Comparison of ENCODE assay signal across 35 cellular contexts in the genomic region with DNA sequence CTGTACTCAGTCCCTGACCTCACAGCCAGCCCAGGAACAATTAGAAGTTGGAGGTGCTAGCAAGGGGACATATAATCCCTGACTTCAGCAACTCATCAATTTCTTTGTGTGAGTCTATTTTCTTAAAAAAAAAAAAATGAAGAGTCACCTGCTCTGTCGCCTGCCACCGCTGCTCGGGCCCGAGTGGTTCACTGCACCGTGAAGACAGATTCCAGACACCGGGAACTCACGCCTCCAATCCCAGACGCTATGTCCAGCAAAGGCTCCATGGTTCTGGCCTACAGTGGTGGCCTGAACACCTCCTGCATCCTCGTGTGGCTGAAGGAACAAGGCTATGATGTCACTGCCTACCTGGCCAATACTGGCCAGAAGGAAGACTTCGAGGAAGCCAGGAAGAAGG.
"Had no signal": no experiment of that assay in that cellular context is flagged by ENCODE, and none has a peak within 500 bp of the region (broad histone marks: within the 10 kb centered on the region; RNA-seq: fewer than 3 reads in every experiment).

No MANE protein-coding gene starts in this region.

- DNase-seq: Karpas-422, Kasumi-1, MG63, MM.1S, MV-4-11, NCI-H1048, NCI-H1092, NCI-H1092 treated with DMSO at 0.1 percent for 48 hours, NCI-H1105, NCI-H1105 treated with DMSO at 0.1 percent for 48 hours, NCI-H1417, NCI-H1417 treated with DMSO at 0.1 percent for 48 hours, NCI-H1436, NCI-H1436 treated with DMSO at 0.1 percent for 48 hours, NCI-H146, NCI-H1694, NCI-H1694 treated with DMSO at 0.1 percent for 48 hours, NCI-H187, NCI-H187 treated with DMSO at 0.1 percent for 48 hours, NCI-H1930, NCI-H2029, NCI-H2029 treated with DMSO at 0.1 percent for 48 hours, NCI-H2081, NCI-H2081 treated with DMSO at 0.1 percent for 48 hours, NCI-H2107, NCI-H2171, NCI-H2171 treated with DMSO at 0.1 percent for 48 hours, NCI-H2227 treated with DMSO at 0.1 percent for 48 hours, NCI-H226, NCI-H345, NCI-H446, NCI-H446 treated with DMSO at 0.1 percent for 48 hours, NCI-H510A, NCI-H510A treated with DMSO at 0.1 percent for 48 hours, NCI-H524 had no signal

- H3K27me3 ChIP-seq: MG63 had no signal

- H3K9me3 ChIP-seq: MG63 had no signal

- H3K36me3 ChIP-seq: MG63 had no signal

- H3K4me3 ChIP-seq: MG63 had no signal
